ENCODE assay signal across 1 cellular context in genomic region chr14:103578401-103579075, GRCh38.
TF ChIP-seq lines count a peak whose summit lies in the region.

No MANE protein-coding gene starts in this region.

TF ChIP-seq in IMR-90, 13 proteins besides CTCF, POLR2A, EP300 and RAD21:
- TF ChIP-seq NFE2L2 (IDR thresholded peaks at IDR 0.05; ENCODE audit: low read depth, low read length) (no peak), USF2 (IDR thresholded peaks at IDR 0.05; ENCODE audit: low read depth, low read length) (no peak), MXI1 (IDR thresholded peaks at IDR 0.05; ENCODE audit: borderline replicate concordance, low read depth, low read length) (no peak), CHD1 (IDR thresholded peaks at IDR 0.05; ENCODE audit: low read depth, low read length) (no peak), BHLHE40 (IDR thresholded peaks at IDR 0.05; ENCODE audit: low read depth, low read length) (no peak), CEBPB (IDR thresholded peaks at IDR 0.05; ENCODE audit: low read depth, low read length) (no peak), RCOR1 (IDR thresholded peaks at IDR 0.05; ENCODE audit: insufficient replicate concordance, low read length) (no peak), FOS (IDR thresholded peaks at IDR 0.05; ENCODE audit: low read depth, low read length) (no peak), MAFK (IDR thresholded peaks at IDR 0.05; ENCODE audit: low read depth, low read length) (no peak), SMC3 (IDR thresholded peaks at IDR 0.05; ENCODE audit: low read depth, low read length) (no peak)
